ENCODE assay signal across 8 cellular contexts in the genomic region with DNA sequence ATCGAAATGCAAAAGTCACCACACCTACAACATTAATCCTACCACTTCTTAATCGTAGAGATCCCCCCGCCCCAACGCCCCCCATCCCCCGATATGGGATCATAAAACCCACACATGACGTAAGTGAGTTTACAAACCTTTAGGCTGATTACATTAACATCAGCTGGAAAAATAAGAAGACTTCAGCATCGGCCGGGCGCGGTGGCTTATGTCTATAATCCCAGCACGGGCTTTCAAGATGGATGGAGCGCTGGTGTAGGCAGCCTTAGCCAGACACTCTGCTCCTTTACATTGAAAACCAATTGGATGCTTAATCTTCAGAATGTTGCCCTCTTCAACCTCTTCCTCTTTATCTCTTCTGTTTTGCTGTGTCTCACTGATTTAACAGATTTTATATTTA.
"Had no signal": no experiment of that assay in that cellular context is flagged by ENCODE, and none has a peak within 500 bp of the region (broad histone marks: within the 10 kb centered on the region; RNA-seq: fewer than 3 reads in every experiment).

No MANE protein-coding gene starts in this region.

- H3K4me3 ChIP-seq: GM12878 had no signal

- DNase-seq: GDM1, GF-D8 had no signal

- FAIRE-seq: G401.6, GM12878, GM12891, GM12892, GM18507, GM19239 had no signal

- ATAC-seq: GM12878 had no signal
